8 cellular contexts compared by ENCODE assay signal in genomic region chr16:66357523-66357928, GRCh38. TPM values are rescaled to one million over a fixed set of nuclear protein-coding genes. Genes with fewer than 3 reads are reported as not detected.
DNase-seq lines count a peak whose midpoint lies in the region; ATAC-seq and TF ChIP-seq lines count a peak whose summit lies in the region.

No MANE protein-coding gene starts in this region.

- peaks cover 0 to 7% (median 0%) of the 10 kb centered on the region in 45 donors for H3K27me3 ChIP-seq in dorsolateral prefrontal cortex

- CTCF ChIA-PET in RWPE1 (lab: Yijun Ruan, JAX), result interaction anchor here (0.6 to 1.5 kb wide), 12 partner anchors 9 to 510 kb away, joined by 3 to 5 read pairs (median 4); partner anchors contain the start of gene CDH5

- intact Hi-C loops in dorsolateral prefrontal cortex (cut with DNase I), result no loop called here

- POLR2A ChIA-PET in RWPE1 (lab: Yijun Ruan, JAX; ENCODE audit: low non-redundant PET), result no interaction called here

- no peak overlapping the region for H3K4me3 ChIP-seq in dorsolateral prefrontal cortex

- peak overlapping the region; percentile 89 for H3K27ac ChIP-seq in RWPE1
- no peak overlapping the region for H3K27ac ChIP-seq in dorsolateral prefrontal cortex

- TF ChIP-seq CTCF in RWPE1 (conservative IDR thresholded peaks at IDR 0.05; ENCODE audit: low read depth) (peak; percentile 81), dorsolateral prefrontal cortex (IDR thresholded peaks at IDR 0.05 in 54 of 56, conservative IDR thresholded peaks at IDR 0.05 in 2 of 56; ENCODE audit: low read depth in 1 of 56, partially characterized antibody in 56 of 56) (peak; percentile 47 to 85 (median 74))

- no peak for ATAC-seq in HG03469 (IDR thresholded peaks at IDR 0.05; ENCODE audit: unreplicated experiment)

- peak; percentile 7 to 18 for DNase-seq in NOMO-1 (lab: John Stamatoyannopoulos, UW; ENCODE audit: unreplicated experiment in 2 of 2)
- DNase-seq in NOMO-1 treated with dmso at 0.1 percent for 144 hours (lab: John Stamatoyannopoulos, UW; ENCODE audit: unreplicated experiment), result no peak
- peak; percentile 70 for DNase-seq in HuH-7 (ENCODE audit: low spot score)
- DNase-seq in RWPE1 (ENCODE audit: low spot score), result peak; percentile 74
- peak in 5 of 10 donors; percentile 24 to 57 (median 43) for DNase-seq in dorsolateral prefrontal cortex
- DNase-seq in lung microvascular endothelial cell (ENCODE audit: low read depth in 2 of 2), result peak; percentile 92 to 95
- DNase-seq in NK-92 treated with Interleukin-12 subunit alpha and Interleukin-12 subunit beta, amount 100 ng/mL, for 24 hours (lab: John Stamatoyannopoulos, UW), result no peak

RNA-seq across cellular contexts. Expression of gene CDH5, which starts 9.0 kb away (rescaled TPM):
- total RNA-seq in dorsolateral prefrontal cortex (10 to 100 TPM in 105 of 120 experiments, 1 to 10 TPM in 15; 5.7 to 36.2 (median 14.9) TPM), lung microvascular endothelial cell (284 and 312 TPM in 2 replicates)

Comparison
In these comparisons a context has a peak if more than half of its experiments do, and no peak if none do; other contexts are left out.
1. DNase-seq: peak in NOMO-1 (2 of 2), HuH-7 (single experiment), RWPE1 (single experiment) and lung microvascular endothelial cell (2 of 2); none in NOMO-1 treated with dmso at 0.1 percent for 144 hours (single experiment) and NK-92 treated with Interleukin-12 subunit alpha and Interleukin-12 subunit beta, amount 100 ng/mL, for 24 hours (single experiment).